34 cellular contexts compared by ENCODE assay signal in the genomic region with DNA sequence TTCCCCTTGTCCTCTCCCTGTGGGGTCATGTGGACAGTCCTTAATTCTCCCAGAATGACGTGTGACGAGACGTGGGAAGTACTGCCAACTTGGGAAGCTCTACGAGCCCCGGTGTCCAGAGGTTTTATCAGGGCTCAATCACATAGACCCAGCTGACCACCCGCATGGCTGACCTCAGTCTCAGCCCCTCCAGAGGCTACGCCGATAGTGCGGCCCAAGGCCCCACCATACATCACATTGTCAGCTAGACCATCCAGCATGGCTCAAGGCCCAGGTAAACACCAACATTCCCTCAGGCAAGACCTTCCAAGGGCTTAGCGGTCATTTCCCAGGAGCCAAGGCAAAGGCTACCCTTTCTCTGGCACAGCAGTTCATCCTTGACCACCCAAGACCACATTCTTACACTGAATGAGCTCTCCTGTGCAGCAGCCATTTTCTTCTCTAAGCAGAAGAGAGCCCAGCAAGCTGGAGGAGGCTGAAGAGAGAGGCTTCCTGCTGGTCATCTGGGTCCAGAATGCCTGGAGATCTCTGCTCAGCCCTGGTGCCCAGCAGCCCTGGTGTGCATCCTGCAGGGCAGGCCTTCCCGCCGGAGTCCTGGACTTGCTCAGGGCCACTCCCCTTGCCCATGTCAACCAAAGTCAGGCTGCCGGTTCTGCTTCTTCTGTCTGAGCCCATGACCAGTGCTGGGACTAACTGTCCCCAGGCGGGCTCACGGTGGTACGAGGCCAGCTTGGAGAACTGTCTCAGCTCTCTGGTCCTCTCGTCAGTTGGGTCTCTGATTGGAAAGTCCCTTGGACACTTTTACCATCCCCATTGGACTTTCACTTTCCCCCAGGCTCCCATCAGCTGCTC. TPM values are rescaled to one million over a fixed set of nuclear protein-coding genes. Genes with fewer than 3 reads are reported as not detected.
A peak's percentile ranks its signal among the peaks of the same experiment; 100 is the strongest.
DNase-seq lines count a peak whose midpoint lies in the region; ATAC-seq and TF ChIP-seq lines count a peak whose summit lies in the region.
"Had no signal": no experiment of that assay in that cellular context is flagged by ENCODE, and none has a peak within 500 bp of the region (broad histone marks: within the 10 kb centered on the region; RNA-seq: fewer than 3 reads in every experiment).

No MANE protein-coding gene starts in this region.

- no peak overlapping the region for H3K4me3 ChIP-seq in suprapubic skin
- H3K4me3 ChIP-seq: adrenal gland, smooth muscle cell, thoracic aorta had no signal

- H3K36me3 ChIP-seq in suprapubic skin, result no peaks in the 10 kb centered on the region
- H3K36me3 ChIP-seq: adrenal gland, thoracic aorta had no signal

- H3K36me3 Mint-ChIP-seq in activated B cell treated with CpG ODN at 0.5 μM for 24 hours (ENCODE audit: low read depth) (no peaks in the 10 kb centered on the region), nephron progenitor cell (ENCODE audit: low read depth) (no peaks in the 10 kb centered on the region)
- H3K36me3 Mint-ChIP-seq: naive thymus-derived CD8-positive, alpha-beta T cell had no signal

- H3K4me1 Mint-ChIP-seq in activated B cell treated with CpG ODN at 0.5 μM for 24 hours (no peaks in the 10 kb centered on the region), nephron progenitor cell (no peaks in the 10 kb centered on the region)
- H3K4me1 Mint-ChIP-seq: central memory CD8-positive, alpha-beta T cell; naive thymus-derived CD8-positive, alpha-beta T cell had no signal

- intact Hi-C loops in activated B cell treated with CpG ODN at 0.5 μM for 24 hours (cut with micrococcal nuclease), result no loop called here

- POLR2A ChIA-PET in activated B cell treated with CpG ODN at 0.5 μM for 24 hours (lab: Charles Lee), result no interaction called here

- H3K4me3 Mint-ChIP-seq in activated B cell treated with CpG ODN at 0.5 μM for 24 hours, result no peak overlapping the region
- no peak overlapping the region for H3K4me3 Mint-ChIP-seq in nephron progenitor cell
- H3K4me3 Mint-ChIP-seq: CD4-positive, alpha-beta T cell; central memory CD8-positive, alpha-beta T cell; naive thymus-derived CD8-positive, alpha-beta T cell had no signal

- no peak for TF ChIP-seq POLR2A in suprapubic skin (IDR thresholded peaks at IDR 0.05)

- peak; percentile 42 for DNase-seq in activated effector memory CD4-positive, alpha-beta T cell treated with anti-CD3 and anti-CD28 coated beads, Interleukin-2, amount 50 U/mL, for 16 hours
- DNase-seq in activated effector memory CD4-positive, alpha-beta T cell treated with Interleukin-2 at 50 U/mL for 16 hours, result no peak
- DNase-seq in activated B cell treated with CpG ODN at 0.5 μM for 24 hours, result peak; percentile 2
- peak; percentile 1 for DNase-seq in nephron progenitor cell
- DNase-seq in suprapubic skin (ENCODE audit: low spot score in 2 of 2), result peak; percentile 29 to 64
- no peak for DNase-seq in activated CD8-positive, alpha-beta memory T cell treated with anti-CD3 and anti-CD28 coated beads, Interleukin-2, amount 50 U/mL, for 48 hours
- DNase-seq in GM10266 (ENCODE audit: extremely low spot score), result no peak
- DNase-seq in DMS 273 treated with DMSO at 0.1 percent for 48 hours (lab: John Stamatoyannopoulos, UW), result no peak
- DNase-seq: activated CD4-positive, alpha-beta T cell treated with anti-CD3 and anti-CD28 coated beads for 48 hours; activated T-cell treated with anti-CD3 and anti-CD28 coated beads, Interleukin-2, amount 50 U/mL, for 1 hour; AML-193; CD4-positive, alpha-beta T cell; dermis blood vessel endothelial cell; Karpas-422; NCI-H1417; NCI-H2029; NCI-H526; NK-92 treated with Interleukin-12 subunit alpha and Interleukin-12 subunit beta, amount 100 ng/mL, for 24 hours; nucleus accumbens; stimulated activated CD4-positive, alpha-beta T cell treated with anti-CD3 and anti-CD28 coated beads, Interleukin-1b, Interleukin-23, amount 100 ng/mL, for 48 hours; stimulated activated naive CD4-positive, alpha-beta T cell treated with Interleukin-2 at 50 U/mL for 16 hours had no signal

- H3K27me3 Mint-ChIP-seq in activated B cell treated with CpG ODN at 0.5 μM for 24 hours (peaks cover 17% of the 10 kb centered on the region), nephron progenitor cell (ENCODE audit: low read depth, poor library complexity) (peaks cover 30% of the 10 kb centered on the region)
- H3K27me3 Mint-ChIP-seq: CD4-positive, alpha-beta T cell; central memory CD8-positive, alpha-beta T cell had no signal

- no peak overlapping the region for H3K27ac ChIP-seq in suprapubic skin
- H3K27ac ChIP-seq: adrenal gland, thoracic aorta had no signal

- H3K9me3 ChIP-seq in suprapubic skin, result no peaks in the 10 kb centered on the region
- H3K9me3 ChIP-seq: adrenal gland, thoracic aorta had no signal

- H3K4me1 ChIP-seq in suprapubic skin, result peaks cover 13% of the 10 kb centered on the region

- 94% methylated on average over 15 of the region's 17 CpGs for WGBS in suprapubic skin

- no peak for TF ChIP-seq EP300 in suprapubic skin (IDR thresholded peaks at IDR 0.05)

- CTCF ChIA-PET in activated B cell treated with CpG ODN at 0.5 μM for 24 hours (lab: Charles Lee), result no interaction called here

- H3K9me3 Mint-ChIP-seq in activated B cell treated with CpG ODN at 0.5 μM for 24 hours (no peaks in the 10 kb centered on the region), nephron progenitor cell (peaks cover 5% of the 10 kb centered on the region)
- H3K9me3 Mint-ChIP-seq: CD4-positive, alpha-beta T cell; central memory CD8-positive, alpha-beta T cell; naive thymus-derived CD8-positive, alpha-beta T cell had no signal

- H3K27me3 ChIP-seq in suprapubic skin, result peaks cover 18% of the 10 kb centered on the region

- H3K27ac Mint-ChIP-seq in activated B cell treated with CpG ODN at 0.5 μM for 24 hours (no peak overlapping the region), nephron progenitor cell (no peak overlapping the region)
- H3K27ac Mint-ChIP-seq: CD4-positive, alpha-beta T cell; naive thymus-derived CD8-positive, alpha-beta T cell had no signal

- TF ChIP-seq CTCF in activated B cell treated with CpG ODN at 0.5 μM for 24 hours (IDR thresholded peaks at IDR 0.05) (no peak), nephron progenitor cell (IDR thresholded peaks at IDR 0.05) (no peak), suprapubic skin (IDR thresholded peaks at IDR 0.05) (no peak), GM10266 (IDR thresholded peaks at IDR 0.05; ENCODE audit: control insufficient read depth, insufficient read depth, low read depth, missing control alignments) (no peak)

- no peak for ATAC-seq in activated B cell treated with CpG ODN at 0.5 μM for 24 hours (ENCODE audit: low read depth)
- ATAC-seq: esophagus mucosa; naive thymus-derived CD8-positive, alpha-beta T cell; Right ventricle myocardium inferior had no signal

RNA-seq across cellular contexts. Expression of gene F10, which starts 7.9 kb away (rescaled TPM):
- total RNA-seq in activated B cell treated with CpG ODN at 0.5 μM for 24 hours, result not detected in 2 replicates
- 1 to 10 TPM; 4.9 to 7.8 (median 6.7) TPM for total RNA-seq in suprapubic skin
- total RNA-seq: A673; activated CD8-positive, alpha-beta memory T cell treated with anti-CD3 and anti-CD28 coated beads for 36 hours; CD4-positive, alpha-beta T cell; dermis blood vessel endothelial cell; mononuclear cell; naive thymus-derived CD8-positive, alpha-beta T cell; T-helper 2 cell treated with Interferon-gamma antibody and Interleukin-4, amounts not matched to agents 100 ng/mL and 5 ng/mL, for 36 hours had no signal

RNA-seq across cellular contexts. Expression of gene F7, which starts 9.1 kb away (rescaled TPM):
- not detected in 2 replicates for total RNA-seq in activated B cell treated with CpG ODN at 0.5 μM for 24 hours
- not detected for total RNA-seq in suprapubic skin
- total RNA-seq: A673; CD4-positive, alpha-beta T cell; dermis blood vessel endothelial cell; esophagus mucosa; fibroblast of villous mesenchyme; Right ventricle myocardium inferior; T-helper 2 cell treated with Interferon-gamma antibody and Interleukin-4, amounts not matched to agents 100 ng/mL and 5 ng/mL, for 36 hours; thoracic aorta had no signal

RNA-seq across cellular contexts. Expression of gene PROZ, which starts 43.7 kb away (rescaled TPM):
- not detected in 2 replicates for total RNA-seq in activated B cell treated with CpG ODN at 0.5 μM for 24 hours
- not detected for total RNA-seq in suprapubic skin
- total RNA-seq: A673; activated CD8-positive, alpha-beta memory T cell treated with anti-CD3 and anti-CD28 coated beads for 36 hours; adrenal gland; CD4-positive, alpha-beta T cell; esophagus mucosa; naive thymus-derived CD8-positive, alpha-beta T cell; renal cortical epithelial cell; Right ventricle myocardium inferior; smooth muscle cell; thoracic aorta had no signal

Comparison
In these comparisons a context has a peak if more than half of its experiments do, and no peak if none do; other contexts are left out.
1. DNase-seq: peak in activated effector memory CD4-positive, alpha-beta T cell treated with anti-CD3 and anti-CD28 coated beads, Interleukin-2, amount 50 U/mL, for 16 hours (single experiment), activated B cell treated with CpG ODN at 0.5 μM for 24 hours (single experiment), nephron progenitor cell (single experiment) and suprapubic skin (2 of 2); none in activated effector memory CD4-positive, alpha-beta T cell treated with Interleukin-2 at 50 U/mL for 16 hours (single experiment), activated CD8-positive, alpha-beta memory T cell treated with anti-CD3 and anti-CD28 coated beads, Interleukin-2, amount 50 U/mL, for 48 hours (single experiment), GM10266 (single experiment) and DMS 273 treated with DMSO at 0.1 percent for 48 hours (single experiment).